ENCODE assay signal across 8 cellular contexts in genomic region chr11:94151903-94152677, GRCh38. TPM values are rescaled to one million over a fixed set of nuclear protein-coding genes. Genes with fewer than 3 reads are reported as not detected.
DNase-seq lines count a peak whose midpoint lies in the region; ATAC-seq and TF ChIP-seq lines count a peak whose summit lies in the region.

No MANE protein-coding gene starts in this region.

- DNase-seq in activated CD4-positive, alpha-beta T cell treated with anti-CD3 and anti-CD28 coated beads for 48 hours, result peak; percentile 49
- no peak for DNase-seq in activated CD4-positive, alpha-beta T cell treated with anti-CD3 and anti-CD28 coated beads for 1 hour
- peak; percentile 37 to 48 for DNase-seq in activated T-cell treated with anti-CD3 and anti-CD28 coated beads, Interleukin-2, amount 50 U/mL, for 48 hours
- DNase-seq in hepatocyte (ENCODE audit: low spot score) (peak; percentile 84), NAMALWA (ENCODE audit: low spot score) (no peak)

- peaks cover 78% of the 10 kb centered on the region for H3K79me2 ChIP-seq in hepatocyte

- no peak overlapping the region for H2AFZ ChIP-seq in hepatocyte

- H3K9me3 ChIP-seq in hepatocyte (ENCODE audit: low read depth) (no peaks in the 10 kb centered on the region), subcutaneous abdominal adipose tissue (ENCODE audit: control insufficient read depth in 5 of 5, low read length in 5 of 5) (no peaks in the 10 kb centered on the region)

- 80% methylated on average over 6 of the region's 6 CpGs for WGBS in hepatocyte (ENCODE audit: low lambda C conversion rate, missing lambda C conversion rate)

- no peaks in the 10 kb centered on the region for H3K9me2 ChIP-seq in hepatocyte (replicated peaks; ENCODE audit: insufficient read depth)

- peak overlapping the region; percentile 59 for H3K4me2 ChIP-seq in hepatocyte

- peaks cover 37% of the 10 kb centered on the region for H4K20me1 ChIP-seq in hepatocyte (ENCODE audit: insufficient read depth, poor library complexity, severe bottlenecking)

- H3K36me3 ChIP-seq in hepatocyte (replicated peaks; ENCODE audit: insufficient read depth, low read depth) (no peaks in the 10 kb centered on the region), subcutaneous abdominal adipose tissue (ENCODE audit: control insufficient read depth in 5 of 5, insufficient read depth in 5 of 5, low read length in 5 of 5) (peaks cover 0 to 8% (median 6%) of the 10 kb centered on the region in 5 donors)

- H3K27ac ChIP-seq in hepatocyte (peak overlapping the region; percentile 86), subcutaneous abdominal adipose tissue (ENCODE audit: low read depth, low read length) (peak overlapping the region; percentile 40)

- peak; percentile 52 for ATAC-seq in HG03135 (IDR thresholded peaks at IDR 0.05; ENCODE audit: unreplicated experiment)
- no peak for ATAC-seq in GM19324 (IDR thresholded peaks at IDR 0.05; ENCODE audit: low FRiP score, unreplicated experiment)

- peak overlapping the region in 1 of 5 donors; percentile 59 for H3K9ac ChIP-seq in subcutaneous abdominal adipose tissue (ENCODE audit: low read length in 5 of 5)

- H3K4me1 ChIP-seq in hepatocyte (ENCODE audit: insufficient read depth) (peaks cover 57% of the 10 kb centered on the region), subcutaneous abdominal adipose tissue (ENCODE audit: control insufficient read depth in 5 of 5, insufficient read depth in 5 of 5, low read length in 5 of 5) (peaks cover 11 to 26% (median 16%) of the 10 kb centered on the region in 5 donors)

- no peak for TF ChIP-seq CTCF in hepatocyte (IDR thresholded peaks at IDR 0.05; ENCODE audit: poor library complexity)

- H3K4me3 ChIP-seq in hepatocyte (no peak overlapping the region), subcutaneous abdominal adipose tissue (ENCODE audit: low read depth in 1 of 5, low read length in 5 of 5) (no peak overlapping the region)

- H3K27me3 ChIP-seq in hepatocyte (no peaks in the 10 kb centered on the region), subcutaneous abdominal adipose tissue (ENCODE audit: control insufficient read depth in 5 of 5, insufficient read depth in 4 of 5, low read length in 5 of 5) (no peaks in the 10 kb centered on the region)

RNA-seq across cellular contexts. Expression of gene PANX1, which starts 23.4 kb away (rescaled TPM):
- total RNA-seq in hepatocyte, result 53.0 and 58.1 TPM in 2 replicates
- 25.1 and 27.2 TPM in 2 replicates for polyA plus RNA-seq in hepatocyte

Comparison
In these comparisons a context has a peak if more than half of its experiments do, and no peak if none do; other contexts are left out.
1. DNase-seq: peak in activated CD4-positive, alpha-beta T cell treated with anti-CD3 and anti-CD28 coated beads for 48 hours (single experiment), activated T-cell treated with anti-CD3 and anti-CD28 coated beads, Interleukin-2, amount 50 U/mL, for 48 hours (2 of 2) and hepatocyte (single experiment); none in activated CD4-positive, alpha-beta T cell treated with anti-CD3 and anti-CD28 coated beads for 1 hour (single experiment) and NAMALWA (single experiment).